In genomic region chr20:35432430-35432735, GRCh38 we compare ENCODE assay signal across 1 cellular context.
TF ChIP-seq lines count a peak whose summit lies in the region.

No MANE protein-coding gene starts in this region.

TF ChIP-seq in HCT116, 20 proteins besides CTCF, POLR2A, EP300 and RAD21 (continued from another document):
- no peak for TF ChIP-seq EZH2phosphoT487 (IDR thresholded peaks at IDR 0.05; ENCODE audit: borderline replicate concordance)
- no peak for TF ChIP-seq SRF (IDR thresholded peaks at IDR 0.05; ENCODE audit: low read depth)
- TF ChIP-seq CBX3 (IDR thresholded peaks at IDR 0.05; ENCODE audit: low read depth), result no peak
- TF ChIP-seq YY1 (IDR thresholded peaks at IDR 0.05; ENCODE audit: extremely low read depth, insufficient replicate concordance, low read depth, low read length), result no peak
- no peak for TF ChIP-seq EZH2 (IDR thresholded peaks at IDR 0.05)
- no peak for TF ChIP-seq REST (IDR thresholded peaks at IDR 0.05; ENCODE audit: low read depth)
- TF ChIP-seq SP1 (IDR thresholded peaks at IDR 0.05; ENCODE audit: low read depth), result no peak
- no peak for TF ChIP-seq CEBPB (IDR thresholded peaks at IDR 0.05; ENCODE audit: low read depth)
- TF ChIP-seq, protein P1, sequence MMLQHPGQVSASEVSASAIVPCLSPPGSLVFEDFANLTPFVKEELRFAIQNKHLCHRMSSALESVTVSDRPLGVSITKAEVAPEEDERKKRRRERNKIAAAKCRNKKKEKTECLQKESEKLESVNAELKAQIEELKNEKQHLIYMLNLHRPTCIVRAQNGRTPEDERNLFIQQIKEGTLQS (IDR thresholded peaks at IDR 0.05), result no peak
- TF ChIP-seq, protein P2, sequence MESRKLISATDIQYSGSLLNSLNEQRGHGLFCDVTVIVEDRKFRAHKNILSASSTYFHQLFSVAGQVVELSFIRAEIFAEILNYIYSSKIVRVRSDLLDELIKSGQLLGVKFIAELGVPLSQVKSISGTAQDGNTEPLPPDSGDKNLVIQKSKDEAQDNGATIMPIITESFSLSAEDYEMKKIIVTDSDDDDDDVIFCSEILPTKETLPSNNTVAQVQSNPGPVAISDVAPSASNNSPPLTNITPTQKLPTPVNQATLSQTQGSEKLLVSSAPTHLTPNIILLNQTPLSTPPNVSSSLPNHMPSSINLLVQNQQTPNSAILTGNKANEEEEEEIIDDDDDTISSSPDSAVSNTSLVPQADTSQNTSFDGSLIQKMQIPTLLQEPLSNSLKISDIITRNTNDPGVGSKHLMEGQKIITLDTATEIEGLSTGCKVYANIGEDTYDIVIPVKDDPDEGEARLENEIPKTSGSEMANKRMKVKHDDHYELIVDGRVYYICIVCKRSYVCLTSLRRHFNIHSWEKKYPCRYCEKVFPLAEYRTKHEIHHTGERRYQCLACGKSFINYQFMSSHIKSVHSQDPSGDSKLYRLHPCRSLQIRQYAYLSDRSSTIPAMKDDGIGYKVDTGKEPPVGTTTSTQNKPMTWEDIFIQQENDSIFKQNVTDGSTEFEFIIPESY (IDR thresholded peaks at IDR 0.05; ENCODE audit: extremely low read depth, insufficient replicate concordance, low read length), result no peak
